ENCODE assay signal across 25 cellular contexts in the genomic region with DNA sequence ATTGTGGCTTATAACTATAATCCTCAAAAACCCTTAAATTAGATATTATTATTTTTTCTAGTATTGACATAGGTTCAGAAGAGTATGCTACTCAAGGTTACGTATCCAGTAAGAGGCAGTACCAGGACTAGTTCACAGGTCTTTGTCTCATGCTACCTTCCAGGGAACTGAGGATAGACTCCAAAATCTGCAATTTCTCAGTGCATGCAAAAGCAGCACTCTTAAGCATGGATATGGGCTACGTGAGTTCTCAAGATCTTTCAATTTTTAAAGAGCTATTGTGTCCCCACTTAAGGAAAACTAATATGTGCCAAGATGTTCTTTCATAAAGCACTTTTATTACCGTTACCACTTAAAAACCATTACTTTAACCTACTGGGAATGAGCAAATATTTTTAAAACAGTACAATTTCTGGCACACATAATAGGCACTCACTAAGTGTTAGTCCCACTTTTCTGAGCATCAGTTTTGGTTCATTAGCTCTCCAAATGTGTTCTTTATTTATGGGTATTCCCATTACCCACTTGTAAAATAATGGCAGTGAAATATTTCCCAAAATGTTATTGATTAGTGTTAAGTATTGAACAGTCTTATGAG.
"Had no signal": no experiment of that assay in that cellular context is flagged by ENCODE, and none has a peak within 500 bp of the region (broad histone marks: within the 10 kb centered on the region; RNA-seq: fewer than 3 reads in every experiment).

No MANE protein-coding gene starts in this region.

- H3K4me3 ChIP-seq: lung, ovary, right atrium auricular region, right lobe of liver, smooth muscle cell, tibial nerve had no signal

- H3K9me3 ChIP-seq: ovary, right atrium auricular region, right lobe of liver, tibial nerve had no signal

- H3K4me3 Mint-ChIP-seq: mesothelial cell of epicardium; naive B cell; natural killer cell; nephron progenitor cell; stimulated activated memory B cell treated with anti-CD40 and anti-IgM and Interleukin-4, amounts not matched to agents 10 μg/mL and 1 μg/mL and 100 μg/mL, for 72 hours; stimulated activated naive CD8-positive, alpha-beta T cell treated with anti-CD3 and anti-CD28 coated beads, Interleukin-15, amount 100 ng/mL, for 72 hours; type B pancreatic cell had no signal

- H3K4me2 ChIP-seq: smooth muscle cell had no signal

- H3K9me3 Mint-ChIP-seq: mesothelial cell of epicardium; naive B cell; natural killer cell; nephron progenitor cell; stimulated activated memory B cell treated with anti-CD40 and anti-IgM and Interleukin-4, amounts not matched to agents 10 μg/mL and 1 μg/mL and 100 μg/mL, for 72 hours; stimulated activated naive CD8-positive, alpha-beta T cell treated with anti-CD3 and anti-CD28 coated beads, Interleukin-15, amount 100 ng/mL, for 72 hours; type B pancreatic cell had no signal

- H3K27me3 Mint-ChIP-seq: naive B cell; progenitor cell of endocrine pancreas; stimulated activated memory B cell treated with anti-CD40 and anti-IgM and Interleukin-4, amounts not matched to agents 10 μg/mL and 1 μg/mL and 100 μg/mL, for 72 hours; stimulated activated naive CD8-positive, alpha-beta T cell treated with anti-CD3 and anti-CD28 coated beads, Interleukin-15, amount 100 ng/mL, for 72 hours; type B pancreatic cell had no signal

- H3K36me3 Mint-ChIP-seq: mesothelial cell of epicardium, naive B cell, natural killer cell, type B pancreatic cell had no signal

- H3K27ac Mint-ChIP-seq: mesothelial cell of epicardium; natural killer cell; progenitor cell of endocrine pancreas; stimulated activated memory B cell treated with anti-CD40 and anti-IgM and Interleukin-4, amounts not matched to agents 10 μg/mL and 1 μg/mL and 100 μg/mL, for 72 hours; stimulated activated naive CD8-positive, alpha-beta T cell treated with anti-CD3 and anti-CD28 coated beads, Interleukin-15, amount 100 ng/mL, for 72 hours; type B pancreatic cell had no signal

- DNase-seq: hippocampal formation; kidney glomerular epithelial cell; left cardiac atrium; mesendoderm; naive B cell; natural killer cell; nephron progenitor cell; ovary; right lobe of liver; stimulated activated CD4-positive, alpha-beta T cell treated with anti-CD3 and anti-CD28 coated beads, Interleukin-1b, Interleukin-23, amount 100 ng/mL, for 48 hours; stimulated activated CD4-positive, alpha-beta T cell treated with anti-CD3 and anti-CD28 coated beads, Interleukin-2, amount 100 ng/mL, for 48 hours; stimulated activated CD4-positive, alpha-beta T cell treated with anti-CD3 and anti-CD28 coated beads, Interleukin-4, amount 100 ng/mL, for 4 hours; stimulated activated CD8-positive, alpha-beta memory T cell treated with anti-CD3 and anti-CD28 coated beads, Interleukin-4, amount 100 ng/mL, for 48 hours; stimulated activated naive CD4-positive, alpha-beta T cell treated with Interleukin-2 at 50 U/mL for 16 hours; stimulated activated naive CD8-positive, alpha-beta T cell treated with anti-CD3 and anti-CD28 coated beads, Interleukin-15, amount 100 ng/mL, for 72 hours; substantia nigra had no signal

- H3K4me1 Mint-ChIP-seq: naive B cell; natural killer cell; stimulated activated memory B cell treated with anti-CD40 and anti-IgM and Interleukin-4, amounts not matched to agents 10 μg/mL and 1 μg/mL and 100 μg/mL, for 72 hours; stimulated activated naive CD8-positive, alpha-beta T cell treated with anti-CD3 and anti-CD28 coated beads, Interleukin-15, amount 100 ng/mL, for 72 hours had no signal

- H3K27ac ChIP-seq: ovary, right atrium auricular region, right lobe of liver, tibial nerve had no signal

- H3K4me1 ChIP-seq: right lobe of liver had no signal

- H3K27me3 ChIP-seq: ovary, right atrium auricular region, right lobe of liver, tibial nerve had no signal

- H3K36me3 ChIP-seq: ovary, right lobe of liver, tibial nerve had no signal

- ATAC-seq: left cardiac atrium; left lobe of liver; natural killer cell; right lobe of liver; stimulated activated memory B cell treated with anti-CD40 and anti-IgM and Interleukin-4, amounts not matched to agents 10 μg/mL and 1 μg/mL and 100 μg/mL, for 72 hours; stimulated activated naive CD8-positive, alpha-beta T cell treated with anti-CD3 and anti-CD28 coated beads, Interleukin-15, amount 100 ng/mL, for 72 hours had no signal
